ENCODE assay signal across 8 cellular contexts in the genomic region with DNA sequence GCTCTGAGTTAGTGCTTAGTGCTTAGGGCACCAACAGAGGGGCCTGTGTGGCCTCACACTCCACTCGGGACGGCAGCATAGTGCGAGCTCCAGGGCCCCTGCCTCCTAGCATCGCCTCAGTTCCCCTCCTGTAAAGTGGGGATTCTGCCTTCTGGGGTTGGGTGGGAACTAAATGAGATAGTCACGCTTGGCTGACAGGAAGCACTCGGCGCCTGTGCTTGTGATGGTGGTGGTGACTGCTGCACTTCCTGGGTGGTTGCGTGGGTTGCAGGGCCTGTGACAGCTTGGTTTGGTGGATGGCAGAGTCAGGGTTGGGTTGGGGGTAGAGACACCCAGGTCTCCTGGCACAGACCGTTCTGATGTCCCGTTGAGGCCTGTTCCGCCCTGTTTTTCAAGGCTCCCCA. TPM values are rescaled to one million over a fixed set of nuclear protein-coding genes. Genes with fewer than 3 reads are reported as not detected.
A peak's percentile ranks its signal among the peaks of the same experiment; 100 is the strongest.
DNase-seq lines count a peak whose midpoint lies in the region; ATAC-seq, FAIRE-seq and TF ChIP-seq lines count a peak whose summit lies in the region.

No MANE protein-coding gene starts in this region.

- peak overlapping the region; percentile 95 for H3K27ac Mint-ChIP-seq in activated naive CD4-positive, alpha-beta T cell treated with anti-CD3 and anti-CD28 coated beads, Interleukin-2, amount 10 ng/mL, durations not matched to agents 7 days and 5 days

- H3K9ac ChIP-seq in OCI-LY1 (ENCODE audit: low read length): no peak overlapping the region; the same call in 1 of the 2 replicates

- peaks cover 31% of the 10 kb centered on the region for H3K4me1 ChIP-seq in OCI-LY1 (ENCODE audit: insufficient read depth, low read length, severe bottlenecking)

- no peaks in the 10 kb centered on the region for H3K36me3 ChIP-seq in OCI-LY1 (ENCODE audit: insufficient read depth, low read length)

- H4K20me1 ChIP-seq in OCI-LY1 (ENCODE audit: insufficient read depth, low read length): no peaks in the 10 kb centered on the region

- no peak for TF ChIP-seq CTCF in OCI-LY1 (IDR thresholded peaks at IDR 0.05; ENCODE audit: low read length)

- H3K9me2 ChIP-seq in OCI-LY1 (ENCODE audit: low read depth, low read length): no peaks in the 10 kb centered on the region

- H3F3A ChIP-seq in OCI-LY1 (ENCODE audit: insufficient read depth, low read length): no peaks in the 10 kb centered on the region

- no peaks in the 10 kb centered on the region for H3K9me3 Mint-ChIP-seq in activated naive CD4-positive, alpha-beta T cell treated with anti-CD3 and anti-CD28 coated beads, Interleukin-2, amount 10 ng/mL, durations not matched to agents 7 days and 5 days

- H3K4me2 ChIP-seq in OCI-LY1 (ENCODE audit: low read length): peak overlapping the region; percentile 18; the same call in 1 of the 2 replicates

- H3K27ac ChIP-seq in OCI-LY1 (ENCODE audit: low read depth, low read length, poor library complexity, severe bottlenecking): peak overlapping the region; percentile 75

- no peaks in the 10 kb centered on the region for H3K9me3 ChIP-seq in OCI-LY1 (ENCODE audit: low read length)

- no peaks in the 10 kb centered on the region for H3K27me3 ChIP-seq in OCI-LY1 (ENCODE audit: insufficient read depth, low read length)

- peaks cover 64% of the 10 kb centered on the region for H3K36me3 Mint-ChIP-seq in activated naive CD4-positive, alpha-beta T cell treated with anti-CD3 and anti-CD28 coated beads, Interleukin-2, amount 10 ng/mL, durations not matched to agents 7 days and 5 days

- no peak overlapping the region for H2AFZ ChIP-seq in OCI-LY1 (ENCODE audit: low read length)

- no peak for FAIRE-seq in frontal cortex (lab: Jason Lieb, UNC)

- H3K4me3 ChIP-seq in OCI-LY1 (ENCODE audit: low read depth, low read length, poor library complexity, severe bottlenecking): no peak overlapping the region

- DNase-seq in activated naive CD4-positive, alpha-beta T cell treated with anti-CD3 and anti-CD28 coated beads, Interleukin-2, amount 10 ng/mL, durations not matched to agents 7 days and 5 days: peak; percentile 87
- peak; percentile 83 to 87 for DNase-seq in stimulated activated CD4-positive, alpha-beta T cell treated with anti-CD3 and anti-CD28 coated beads, Interleukin-2, amount 100 ng/mL, for 24 hours
- DNase-seq in HK-2 (ENCODE audit: unreplicated experiment) (no peak), frontal cortex (ENCODE audit: low spot score in 2 of 2) (no peak), DMS53 treated with DMSO at 0.1 percent for 48 hours (lab: John Stamatoyannopoulos, UW; ENCODE audit: unreplicated experiment) (no peak), kidney tubule cell (ENCODE audit: low spot score) (no peak)

- H3K27me3 Mint-ChIP-seq in activated naive CD4-positive, alpha-beta T cell treated with anti-CD3 and anti-CD28 coated beads, Interleukin-2, amount 10 ng/mL, durations not matched to agents 7 days and 5 days: no peaks in the 10 kb centered on the region

- H3K79me2 ChIP-seq in OCI-LY1 (ENCODE audit: insufficient read depth, low read length): no peaks in the 10 kb centered on the region

- H3K4me1 Mint-ChIP-seq in activated naive CD4-positive, alpha-beta T cell treated with anti-CD3 and anti-CD28 coated beads, Interleukin-2, amount 10 ng/mL, durations not matched to agents 7 days and 5 days: peaks cover 90% of the 10 kb centered on the region

- ATAC-seq in GM18511 (IDR thresholded peaks at IDR 0.05; ENCODE audit: unreplicated experiment): peak; percentile 54

- CTCF ChIA-PET in activated naive CD4-positive, alpha-beta T cell treated with anti-CD3 and anti-CD28 coated beads, Interleukin-2, amount 10 ng/mL, durations not matched to agents 7 days and 5 days (lab: Charles Lee): interaction anchor here (0.9 to 3.9 kb wide), 10 partner anchors 8 to 67 kb away, joined by 3 to 41 read pairs (median 5); partner anchors contain the start of genes PLEKHF1 and POP4

- H3K4me3 Mint-ChIP-seq in activated naive CD4-positive, alpha-beta T cell treated with anti-CD3 and anti-CD28 coated beads, Interleukin-2, amount 10 ng/mL, durations not matched to agents 7 days and 5 days: peak overlapping the region; percentile 69

RNA-seq across cellular contexts. Expression of gene PLEKHF1, which starts 7.7 kb away (rescaled TPM):
- total RNA-seq in frontal cortex: 2.0 TPM

RNA-seq across cellular contexts. Expression of gene C19orf12, which starts 42.1 kb away (rescaled TPM):
- 41.2 TPM for total RNA-seq in frontal cortex

Comparison
In these comparisons a context has a peak if more than half of its experiments do, and no peak if none do; other contexts are left out.
1. DNase-seq: peak in activated naive CD4-positive, alpha-beta T cell treated with anti-CD3 and anti-CD28 coated beads, Interleukin-2, amount 10 ng/mL, durations not matched to agents 7 days and 5 days (single experiment) and stimulated activated CD4-positive, alpha-beta T cell treated with anti-CD3 and anti-CD28 coated beads, Interleukin-2, amount 100 ng/mL, for 24 hours (2 of 2); none in HK-2 (single experiment), frontal cortex (0 of 2), DMS53 treated with DMSO at 0.1 percent for 48 hours (single experiment) and kidney tubule cell (single experiment).